In the genomic region with DNA sequence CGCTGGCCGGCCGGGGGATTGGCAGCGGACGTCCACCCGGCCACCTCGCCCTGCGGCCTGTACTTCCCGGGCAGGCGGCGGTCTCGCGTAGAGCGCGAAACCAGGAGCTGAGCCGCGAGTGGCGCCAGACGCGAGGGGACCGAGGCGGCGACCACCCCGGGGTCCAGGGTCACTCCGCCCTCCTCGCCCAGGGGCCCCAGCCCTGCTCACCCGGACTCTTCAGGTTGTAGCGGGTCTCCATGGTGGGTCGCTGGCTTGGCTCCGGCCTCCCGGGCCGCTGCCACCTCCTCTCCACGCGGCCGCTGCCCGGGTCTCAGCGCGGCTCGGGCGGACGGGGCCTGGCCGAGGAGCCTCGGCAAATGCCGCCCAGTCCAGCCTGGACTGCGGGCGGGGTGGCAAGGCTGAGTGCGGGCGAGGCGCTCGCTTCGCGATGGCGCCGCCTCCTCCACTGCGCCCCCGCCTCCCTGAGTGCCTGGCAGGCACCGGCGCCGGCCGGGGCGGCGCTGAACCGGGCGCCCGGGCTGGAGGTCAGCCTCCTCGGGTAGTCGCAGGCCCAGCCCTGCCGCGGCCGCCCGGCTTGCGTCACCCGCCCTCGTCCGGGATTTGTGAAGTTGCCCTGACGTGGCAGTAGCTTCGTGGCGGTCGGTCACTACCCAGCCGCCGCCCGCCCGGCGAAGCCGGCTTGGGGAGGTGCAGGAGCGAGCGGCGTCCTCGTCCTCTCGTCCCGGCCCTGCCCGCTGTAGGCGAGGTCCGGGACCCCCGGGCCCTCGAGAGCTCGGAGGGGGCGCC, we compare ENCODE assay signal across 7 cellular contexts. TPM values are rescaled to one million over a fixed set of nuclear protein-coding genes. Genes with fewer than 3 reads are reported as not detected.
A peak's percentile ranks its signal among the peaks of the same experiment; 100 is the strongest.
DNase-seq lines count a peak whose midpoint lies in the region; ATAC-seq and TF ChIP-seq lines count a peak whose summit lies in the region.

A gene with protein sequence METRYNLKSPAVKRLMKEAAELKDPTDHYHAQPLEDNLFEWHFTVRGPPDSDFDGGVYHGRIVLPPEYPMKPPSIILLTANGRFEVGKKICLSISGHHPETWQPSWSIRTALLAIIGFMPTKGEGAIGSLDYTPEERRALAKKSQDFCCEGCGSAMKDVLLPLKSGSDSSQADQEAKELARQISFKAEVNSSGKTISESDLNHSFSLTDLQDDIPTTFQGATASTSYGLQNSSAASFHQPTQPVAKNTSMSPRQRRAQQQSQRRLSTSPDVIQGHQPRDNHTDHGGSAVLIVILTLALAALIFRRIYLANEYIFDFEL (minus strand): TSS at position 394 of the 789 bp plus-strand sequence. CDS start 153 bp downstream, at position 241.

- H3K27ac Mint-ChIP-seq in WTC11: peak within 1 kb of the TSS; percentile 38; the same call in 1 of the 2 replicates

- H3K4me1 ChIP-seq in mammary epithelial cell (ENCODE audit: insufficient read depth, low read length) (peaks cover 21% of the 10 kb centered on the region), smooth muscle cell (ENCODE audit: low read depth) (peaks cover 31% of the 10 kb centered on the region)

- H3K9me3 ChIP-seq in mammary epithelial cell (replicated peaks; ENCODE audit: insufficient read depth, low read length) (no peaks in the 10 kb centered on the region), smooth muscle cell (replicated peaks; ENCODE audit: low read depth) (no peaks in the 10 kb centered on the region)

- H2AFZ ChIP-seq in mammary epithelial cell (ENCODE audit: low read depth, low read length): peak within 1 kb of the TSS; percentile 92
- H2AFZ ChIP-seq in smooth muscle cell (ENCODE audit: low read depth): peak within 1 kb of the TSS; percentile 64

- peaks cover 5% of the 10 kb centered on the region; the same call in 1 of the 2 replicates for H3K9me3 Mint-ChIP-seq in WTC11

- in situ Hi-C loops in mammary epithelial cell (cut with MboI; ENCODE audit: low sequenced_read_pairs in 2 of 2): loop anchor here in 1 of 2 donors (25.0 kb wide), 1 partner anchor 365 kb away; no protein-coding TSS in a partner anchor

- peak; percentile 58 for ATAC-seq in HG02610 (IDR thresholded peaks at IDR 0.05; ENCODE audit: unreplicated experiment)
- ATAC-seq in WTC11: peak; percentile 88

- H3K27me3 ChIP-seq in mammary epithelial cell (ENCODE audit: insufficient read depth, low read length): no peaks in the 10 kb centered on the region
- no peaks in the 10 kb centered on the region for H3K27me3 ChIP-seq in smooth muscle cell (ENCODE audit: low read depth)

- H3K4me2 ChIP-seq in mammary epithelial cell (ENCODE audit: insufficient read depth, low read depth, low read length) (peak within 1 kb of the TSS; percentile 95), smooth muscle cell (peak within 1 kb of the TSS; percentile 90)

- H3K36me3 Mint-ChIP-seq in WTC11: no peaks in the 10 kb centered on the region

- H3K27me3 Mint-ChIP-seq in WTC11 (ENCODE audit: low read depth): peaks cover 43% of the 10 kb centered on the region

- peak within 1 kb of the TSS; percentile 87 for H3K4me3 Mint-ChIP-seq in WTC11

- no peak for TF ChIP-seq CTCF in GM12875 (IDR thresholded peaks at IDR 0.05; ENCODE audit: borderline replicate concordance, insufficient read depth, low read depth, low read length)
- TF ChIP-seq CTCF in WTC11 (IDR thresholded peaks at IDR 0.05): no peak
- TF ChIP-seq CTCF in mammary epithelial cell (conservative IDR thresholded peaks at IDR 0.05 in 1 of 2, IDR thresholded peaks at IDR 0.05 in 1 of 2; ENCODE audit: extremely low read depth in 1 of 2, insufficient read depth in 1 of 2, low read depth in 1 of 2, low read length in 2 of 2): peak in 1 of 2 donors; percentile 0
- TF ChIP-seq CTCF in smooth muscle cell (IDR thresholded peaks at IDR 0.05; ENCODE audit: borderline replicate concordance, insufficient read depth, poor library complexity, severe bottlenecking): no peak

- 0% methylated on average over 10 of the region's 98 CpGs for WGBS in mammary epithelial cell (ENCODE audit: low coverage, missing lambda C conversion rate)
- WGBS in smooth muscle cell (ENCODE audit: low lambda C conversion rate): 1% methylated on average over 79 of the region's 98 CpGs

- BruUV-seq in mammary epithelial cell (replicated peaks; lab: Mats Ljungman, UMichigan): no TSS peak

- no peaks in the 10 kb centered on the region for H3F3A ChIP-seq in smooth muscle cell (ENCODE audit: low read depth)

- peak within 1 kb of the TSS; percentile 89 for H3K9ac ChIP-seq in mammary epithelial cell (ENCODE audit: insufficient read depth, low read length)
- H3K9ac ChIP-seq in smooth muscle cell (ENCODE audit: low read depth): peak within 1 kb of the TSS; percentile 99

- H3K27ac ChIP-seq in mammary epithelial cell (ENCODE audit: insufficient read depth, low read depth, low read length) (peak within 1 kb of the TSS; percentile 74), smooth muscle cell (ENCODE audit: low read depth) (peak within 1 kb of the TSS; percentile 99)

- H4K20me1 ChIP-seq in mammary epithelial cell (ENCODE audit: insufficient read depth, low read length) (no peaks in the 10 kb centered on the region), smooth muscle cell (ENCODE audit: low read depth) (peaks cover 46% of the 10 kb centered on the region)

- POLR2A ChIA-PET in WTC11 (lab: Charles Lee): interaction anchor here (0.6 to 1.3 kb wide), 3 partner anchors 41 to 209 kb away, joined by 3 to 5 read pairs (median 4); no protein-coding TSS in a partner anchor

- H3K36me3 ChIP-seq in mammary epithelial cell (ENCODE audit: insufficient read depth, low read length) (no peaks in the 10 kb centered on the region), smooth muscle cell (ENCODE audit: low read depth) (no peaks in the 10 kb centered on the region)

- CTCF ChIA-PET in WTC11 (lab: Charles Lee) (interaction anchor here (0.9 to 2.6 kb wide), 6 partner anchors 16 to 41 kb away, joined by 3 to 22 read pairs (median 5); no protein-coding TSS in a partner anchor), mammary epithelial cell (lab: Charles Lee; ENCODE audit: low non-redundant PET) (interaction anchor here (0.6 kb wide), 1 partner anchor 87 kb away, joined by 6 read pairs; no protein-coding TSS in a partner anchor)

- H3K4me1 Mint-ChIP-seq in WTC11: peaks cover 37% of the 10 kb centered on the region

- intact Hi-C loops in mammary epithelial cell (cut with micrococcal nuclease): loop anchor here (1.0 kb wide), 1 partner anchor 54 kb away; no protein-coding TSS in a partner anchor

- peak within 1 kb of the TSS; percentile 89 for H3K4me3 ChIP-seq in GM12875 (ENCODE audit: low read depth, low read length)
- H3K4me3 ChIP-seq in mammary epithelial cell (replicated peaks in 1 of 3; ENCODE audit: insufficient read depth in 1 of 3, low read depth in 2 of 3, low read length in 3 of 3): peak within 1 kb of the TSS; percentile 72 to 96 (median 90)
- H3K4me3 ChIP-seq in smooth muscle cell: peak within 1 kb of the TSS; percentile 97

- H3K79me2 ChIP-seq in mammary epithelial cell (ENCODE audit: insufficient read depth, low read length): peaks cover 48% of the 10 kb centered on the region
- peaks cover 50% of the 10 kb centered on the region for H3K79me2 ChIP-seq in smooth muscle cell (ENCODE audit: low read depth)

- dilution Hi-C loops in mammary epithelial cell (cut with HindIII; ENCODE audit: low sequenced_read_pairs): no loop called here

- peak; percentile 88 for DNase-seq in NCI-H146 (lab: John Stamatoyannopoulos, UW)
- peak; percentile 84 for DNase-seq in WTC11 (ENCODE audit: low spot score)
- peak; percentile 91 for DNase-seq in mammary epithelial cell
- DNase-seq in iPS-NIHi7 (ENCODE audit: extremely low spot score): peak; percentile 86
- peak; percentile 81 for DNase-seq in smooth muscle cell (lab: John Stamatoyannopoulos, UW; ENCODE audit: unreplicated experiment)

TF ChIP-seq in WTC11, 78 proteins besides CTCF, POLR2A, EP300 and RAD21 (continues in another document):
- no peak for TF ChIP-seq PRRX2 (CRISPR knock-in tag; IDR thresholded peaks at IDR 0.05)
- TF ChIP-seq RELA (CRISPR knock-in tag; IDR thresholded peaks at IDR 0.05; ENCODE audit: borderline replicate concordance): peak; percentile 24; the same call in 1 of the 2 replicates
- TF ChIP-seq, protein P1, sequence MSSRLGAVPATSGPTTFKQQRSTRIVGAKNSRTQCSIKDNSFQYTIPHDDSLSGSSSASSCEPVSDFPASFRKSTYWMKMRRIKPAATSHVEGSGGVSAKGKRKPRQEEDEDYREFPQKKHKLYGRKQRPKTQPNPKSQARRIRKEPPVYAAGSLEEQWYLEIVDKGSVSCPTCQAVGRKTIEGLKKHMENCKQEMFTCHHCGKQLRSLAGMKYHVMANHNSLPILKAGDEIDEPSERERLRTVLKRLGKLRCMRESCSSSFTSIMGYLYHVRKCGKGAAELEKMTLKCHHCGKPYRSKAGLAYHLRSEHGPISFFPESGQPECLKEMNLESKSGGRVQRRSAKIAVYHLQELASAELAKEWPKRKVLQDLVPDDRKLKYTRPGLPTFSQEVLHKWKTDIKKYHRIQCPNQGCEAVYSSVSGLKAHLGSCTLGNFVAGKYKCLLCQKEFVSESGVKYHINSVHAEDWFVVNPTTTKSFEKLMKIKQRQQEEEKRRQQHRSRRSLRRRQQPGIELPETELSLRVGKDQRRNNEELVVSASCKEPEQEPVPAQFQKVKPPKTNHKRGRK (CRISPR knock-in tag; IDR thresholded peaks at IDR 0.05; ENCODE audit: borderline replicate concordance): no peak
- TF ChIP-seq RORB (CRISPR knock-in tag; IDR thresholded peaks at IDR 0.05): no peak
- TF ChIP-seq GABPB1 (CRISPR knock-in tag; IDR thresholded peaks at IDR 0.05): peak; percentile 95
- 0 out of 2 replicates have a peak, but pooled peaks have one; percentile 38 for TF ChIP-seq TCF7 (CRISPR knock-in tag; IDR thresholded peaks at IDR 0.05; ENCODE audit: low read depth)
- TF ChIP-seq, protein P2, sequence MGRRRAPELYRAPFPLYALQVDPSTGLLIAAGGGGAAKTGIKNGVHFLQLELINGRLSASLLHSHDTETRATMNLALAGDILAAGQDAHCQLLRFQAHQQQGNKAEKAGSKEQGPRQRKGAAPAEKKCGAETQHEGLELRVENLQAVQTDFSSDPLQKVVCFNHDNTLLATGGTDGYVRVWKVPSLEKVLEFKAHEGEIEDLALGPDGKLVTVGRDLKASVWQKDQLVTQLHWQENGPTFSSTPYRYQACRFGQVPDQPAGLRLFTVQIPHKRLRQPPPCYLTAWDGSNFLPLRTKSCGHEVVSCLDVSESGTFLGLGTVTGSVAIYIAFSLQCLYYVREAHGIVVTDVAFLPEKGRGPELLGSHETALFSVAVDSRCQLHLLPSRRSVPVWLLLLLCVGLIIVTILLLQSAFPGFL (CRISPR knock-in tag; IDR thresholded peaks at IDR 0.05; ENCODE audit: borderline replicate concordance): no peak
- no peak for TF ChIP-seq MYBL2 (CRISPR knock-in tag; IDR thresholded peaks at IDR 0.05)
- TF ChIP-seq SP1 (CRISPR knock-in tag; conservative IDR thresholded peaks at IDR 0.05): peak; percentile 33; the same call in 1 of the 2 replicates

RNA-seq across cellular contexts. Expression of the gene that starts here (rescaled TPM):
- total RNA-seq in WTC11 (2021) (9.9 to 12.3 TPM (median 9.9 TPM) in 3 replicates), mammary epithelial cell (10 to 100 TPM; 22.9 to 25.3 TPM), smooth muscle cell (130 and 131 TPM in 2 replicates)
- polyA plus RNA-seq in mammary epithelial cell (15.1 TPM), smooth muscle cell (65.7 and 85.5 TPM in 2 replicates)
- polyA minus RNA-seq in mammary epithelial cell: 11.0 TPM

Comparison
In these comparisons a context has a peak if more than half of its experiments do, and no peak if none do; other contexts are left out.
1. Peak in every context shown above with its lines: DNase-seq, ATAC-seq, H3K4me3 ChIP-seq and H3K27ac ChIP-seq.